In genomic region chr4:86036729-86037128, GRCh38 we compare ENCODE assay signal across 17 cellular contexts.
DNase-seq lines count a peak whose midpoint lies in the region; ATAC-seq, FAIRE-seq and TF ChIP-seq lines count a peak whose summit lies in the region.
"Had no signal": no experiment of that assay in that cellular context is flagged by ENCODE, and none has a peak within 500 bp of the region (broad histone marks: within the 10 kb centered on the region; RNA-seq: fewer than 3 reads in every experiment).

No MANE protein-coding gene starts in this region.

- peak overlapping the region; percentile 78 for H3K27ac Mint-ChIP-seq in nephron progenitor cell
- H3K27ac Mint-ChIP-seq: activated CD4-positive, alpha-beta memory T cell treated with anti-CD3 and anti-CD28 coated beads, Interleukin-2, amount 10 ng/mL, durations not matched to agents 7 days and 5 days; activated T-helper 1 cell treated with anti-CD3 and anti-CD28 coated beads, Interleukin-12 subunit alpha, Interleukin-12 subunit beta, Interleukin-2, Interleukin-4 antibody, amounts not matched to agents 30 ng/mL and 10 ng/mL and 1 ng/mL, durations not matched to agents 14 hours and 24 hours and 36 hours had no signal

- no peaks in the 10 kb centered on the region for H3K36me3 ChIP-seq in pancreas
- H3K36me3 ChIP-seq: ovary had no signal

- TF ChIP-seq CTCF in nephron progenitor cell (IDR thresholded peaks at IDR 0.05) = no peak
- no peak for TF ChIP-seq CTCF in pancreas (IDR thresholded peaks at IDR 0.05)

- FAIRE-seq in pancreas (lab: Jason Lieb, UNC) = no peak
- FAIRE-seq: GM12878 had no signal

- no peaks in the 10 kb centered on the region for H3K9me3 ChIP-seq in pancreas
- H3K9me3 ChIP-seq: ovary had no signal

- H3K27me3 ChIP-seq in pancreas = no peaks in the 10 kb centered on the region
- H3K27me3 ChIP-seq: foreskin keratinocyte, ovary had no signal

- WGBS in pancreas, 2 donors = 79 to 81% methylated on average over 4 of the region's 4 CpGs

- ATAC-seq in HG03442 (IDR thresholded peaks at IDR 0.05; ENCODE audit: unreplicated experiment) (no peak), pancreas (no peak)
- ATAC-seq: foreskin keratinocyte, GM12878 had no signal

- H3K4me3 ChIP-seq in pancreas = no peak overlapping the region
- H3K4me3 ChIP-seq: GM12878, ovary had no signal

- H3K9me3 Mint-ChIP-seq in nephron progenitor cell = peaks cover 18% of the 10 kb centered on the region
- H3K9me3 Mint-ChIP-seq: activated CD4-positive, alpha-beta memory T cell treated with anti-CD3 and anti-CD28 coated beads, Interleukin-2, amount 10 ng/mL, durations not matched to agents 7 days and 5 days; activated T-helper 1 cell treated with anti-CD3 and anti-CD28 coated beads, Interleukin-12 subunit alpha, Interleukin-12 subunit beta, Interleukin-2, Interleukin-4 antibody, amounts not matched to agents 30 ng/mL and 10 ng/mL and 1 ng/mL, durations not matched to agents 14 hours and 24 hours and 36 hours had no signal

- intact Hi-C loops in pancreas (cut with DNase I) = no loop called here

- H3K36me3 Mint-ChIP-seq in nephron progenitor cell (ENCODE audit: low read depth) = peaks cover 19% of the 10 kb centered on the region

- H3K27ac ChIP-seq in pancreas = no peak overlapping the region
- H3K27ac ChIP-seq: foreskin keratinocyte, ovary had no signal

- H3K4me3 Mint-ChIP-seq in nephron progenitor cell = no peak overlapping the region
- H3K4me3 Mint-ChIP-seq: activated CD4-positive, alpha-beta memory T cell treated with anti-CD3 and anti-CD28 coated beads, Interleukin-2, amount 10 ng/mL, durations not matched to agents 7 days and 5 days; activated T-helper 1 cell treated with anti-CD3 and anti-CD28 coated beads, Interleukin-12 subunit alpha, Interleukin-12 subunit beta, Interleukin-2, Interleukin-4 antibody, amounts not matched to agents 30 ng/mL and 10 ng/mL and 1 ng/mL, durations not matched to agents 14 hours and 24 hours and 36 hours had no signal

- H3K4me1 ChIP-seq in pancreas = no peaks in the 10 kb centered on the region
- H3K4me1 ChIP-seq: foreskin keratinocyte had no signal

- DNase-seq in DMS79 treated with DMSO at 0.1 percent for 48 hours (lab: John Stamatoyannopoulos, UW) (peak; percentile 29), NCI-H2029 treated with DMSO at 0.1 percent for 48 hours (lab: John Stamatoyannopoulos, UW) (peak; percentile 72), dermis blood vessel endothelial cell (peak; percentile 76), nephron progenitor cell (no peak), NCI-H82 treated with DMSO at 0.1 percent for 48 hours (lab: John Stamatoyannopoulos, UW; ENCODE audit: unreplicated experiment) (no peak), pancreas (no peak)
- no peak for DNase-seq in activated CD4-positive, alpha-beta T cell treated with anti-CD3 and anti-CD28 coated beads for 1 hour
- DNase-seq: activated CD4-positive, alpha-beta memory T cell treated with anti-CD3 and anti-CD28 coated beads, Interleukin-2, amount 10 ng/mL, durations not matched to agents 7 days and 5 days; AML-193; amygdala; midbrain; NCI-H2171 treated with DMSO at 0.1 percent for 48 hours; ovary had no signal

- H3K4me1 Mint-ChIP-seq in nephron progenitor cell = peaks cover 36% of the 10 kb centered on the region
- H3K4me1 Mint-ChIP-seq: activated CD4-positive, alpha-beta memory T cell treated with anti-CD3 and anti-CD28 coated beads, Interleukin-2, amount 10 ng/mL, durations not matched to agents 7 days and 5 days had no signal

- H3K27me3 Mint-ChIP-seq in nephron progenitor cell (ENCODE audit: low read depth, poor library complexity) = no peaks in the 10 kb centered on the region
- H3K27me3 Mint-ChIP-seq: activated CD4-positive, alpha-beta memory T cell treated with anti-CD3 and anti-CD28 coated beads, Interleukin-2, amount 10 ng/mL, durations not matched to agents 7 days and 5 days had no signal

Comparison
In these comparisons a context has a peak if more than half of its experiments do, and no peak if none do; other contexts are left out.
1. DNase-seq: peak in DMS79 treated with DMSO at 0.1 percent for 48 hours (single experiment), NCI-H2029 treated with DMSO at 0.1 percent for 48 hours (single experiment) and dermis blood vessel endothelial cell (single experiment); none in nephron progenitor cell (single experiment), NCI-H82 treated with DMSO at 0.1 percent for 48 hours (single experiment), activated CD4-positive, alpha-beta T cell treated with anti-CD3 and anti-CD28 coated beads for 1 hour (single experiment) and pancreas (0 of 6).